ENCODE assay signal across 24 cellular contexts in genomic region chr17:1124896-1125774, GRCh38. TPM values are rescaled to one million over a fixed set of nuclear protein-coding genes. Genes with fewer than 3 reads are reported as not detected.
DNase-seq lines count a peak whose midpoint lies in the region; ATAC-seq and TF ChIP-seq lines count a peak whose summit lies in the region.
"Had no signal": no experiment of that assay in that cellular context is flagged by ENCODE, and none has a peak within 500 bp of the region (broad histone marks: within the 10 kb centered on the region; RNA-seq: fewer than 3 reads in every experiment).

No MANE protein-coding gene starts in this region.

- peaks cover 14% of the 10 kb centered on the region for H3K4me1 Mint-ChIP-seq in stimulated activated memory B cell treated with anti-CD40 and anti-IgM and Interleukin-4, amounts not matched to agents 10 μg/mL and 1 μg/mL and 100 μg/mL, for 72 hours
- H3K4me1 Mint-ChIP-seq: activated T-helper 17 cell treated with anti-CD3 and anti-CD28 coated beads, Interleukin-2, amount 50 U/mL, for 72 hours had no signal

- DNase-seq in EH (ENCODE audit: low read depth) (peak; percentile 23), ascending aorta (ENCODE audit: low spot score in 2 of 2) (no peak), DMS79 treated with DMSO at 0.1 percent for 48 hours (lab: John Stamatoyannopoulos, UW) (no peak), mucosa of descending colon (no peak), NCI-H2196 treated with DMSO at 0.1 percent for 48 hours (lab: John Stamatoyannopoulos, UW; ENCODE audit: unreplicated experiment) (no peak)
- no peak for DNase-seq in activated CD4-positive, alpha-beta T cell treated with anti-CD3 and anti-CD28 coated beads for 4 hours
- DNase-seq: activated CD4-positive, alpha-beta T cell treated with anti-CD3 and anti-CD28 coated beads, Interleukin-2, amount 10 ng/mL, durations not matched to agents 7 days and 5 days; activated naive CD8-positive, alpha-beta T cell treated with anti-CD3 and anti-CD28 coated beads, Interleukin-2, amount 50 U/mL, for 24 hours; cortex of kidney; glutamatergic neuron; left colon; NCI-H2107; NCI-H524; T-helper 17 cell; thyroid gland had no signal

- no peak overlapping the region for H3K4me3 Mint-ChIP-seq in stimulated activated memory B cell treated with anti-CD40 and anti-IgM and Interleukin-4, amounts not matched to agents 10 μg/mL and 1 μg/mL and 100 μg/mL, for 72 hours
- H3K4me3 Mint-ChIP-seq: activated CD4-positive, alpha-beta T cell treated with anti-CD3 and anti-CD28 coated beads, Interleukin-2, amount 10 ng/mL, durations not matched to agents 7 days and 5 days; activated naive CD8-positive, alpha-beta T cell treated with anti-CD3 and anti-CD28 coated beads, Interleukin-2, amount 50 U/mL, for 24 hours; activated T-helper 17 cell treated with anti-CD3 and anti-CD28 coated beads, Interleukin-2, amount 50 U/mL, for 72 hours; nephron; stimulated activated effector memory CD8-positive, alpha-beta T cell treated with anti-CD3 and anti-CD28 coated beads, Interleukin-12 subunit alpha, Interleukin-12 subunit beta, amount 100 ng/mL, for 72 hours; T-helper 17 cell had no signal

- no peak for TF ChIP-seq CTCF in ascending aorta (IDR thresholded peaks at IDR 0.05)
- no peak for TF ChIP-seq CTCF in mucosa of descending colon (IDR thresholded peaks at IDR 0.05)

- ATAC-seq in stimulated activated memory B cell treated with anti-CD40 and anti-IgM and Interleukin-4, amounts not matched to agents 10 μg/mL and 1 μg/mL and 100 μg/mL, for 72 hours: peak; percentile 47
- no peak for ATAC-seq in mucosa of descending colon
- ATAC-seq: activated naive CD8-positive, alpha-beta T cell treated with anti-CD3 and anti-CD28 coated beads, Interleukin-2, amount 50 U/mL, for 24 hours; activated T-helper 17 cell treated with anti-CD3 and anti-CD28 coated beads, Interleukin-2, amount 50 U/mL, for 72 hours; HepG2; left colon; stimulated activated effector memory CD8-positive, alpha-beta T cell treated with anti-CD3 and anti-CD28 coated beads, Interleukin-12 subunit alpha, Interleukin-12 subunit beta, amount 100 ng/mL, for 72 hours; T-helper 17 cell had no signal

- peaks cover 3% of the 10 kb centered on the region for H3K9me3 Mint-ChIP-seq in stimulated activated memory B cell treated with anti-CD40 and anti-IgM and Interleukin-4, amounts not matched to agents 10 μg/mL and 1 μg/mL and 100 μg/mL, for 72 hours
- H3K9me3 Mint-ChIP-seq: activated CD4-positive, alpha-beta T cell treated with anti-CD3 and anti-CD28 coated beads, Interleukin-2, amount 10 ng/mL, durations not matched to agents 7 days and 5 days; activated naive CD8-positive, alpha-beta T cell treated with anti-CD3 and anti-CD28 coated beads, Interleukin-2, amount 50 U/mL, for 24 hours; activated T-helper 17 cell treated with anti-CD3 and anti-CD28 coated beads, Interleukin-2, amount 50 U/mL, for 72 hours; nephron; stimulated activated effector memory CD8-positive, alpha-beta T cell treated with anti-CD3 and anti-CD28 coated beads, Interleukin-12 subunit alpha, Interleukin-12 subunit beta, amount 100 ng/mL, for 72 hours had no signal

- H3K36me3 ChIP-seq in ascending aorta: no peaks in the 10 kb centered on the region
- H3K36me3 ChIP-seq in mucosa of descending colon (ENCODE audit: low read depth): no peaks in the 10 kb centered on the region
- H3K36me3 ChIP-seq: prostate gland, SJSA1, thyroid gland had no signal

- H3K4me1 ChIP-seq in ascending aorta (peaks cover 0 to 22% of the 10 kb centered on the region in 2 donors), mucosa of descending colon (ENCODE audit: low read depth) (peaks cover 25% of the 10 kb centered on the region)
- H3K4me1 ChIP-seq: prostate gland had no signal

- H3K4me3 ChIP-seq in ascending aorta (peak overlapping the region; percentile 7 to 10), mucosa of descending colon (no peak overlapping the region)
- H3K4me3 ChIP-seq: prostate gland, SJSA1, thyroid gland had no signal

- H3K27ac Mint-ChIP-seq in stimulated activated memory B cell treated with anti-CD40 and anti-IgM and Interleukin-4, amounts not matched to agents 10 μg/mL and 1 μg/mL and 100 μg/mL, for 72 hours: no peak overlapping the region
- H3K27ac Mint-ChIP-seq: activated CD4-positive, alpha-beta T cell treated with anti-CD3 and anti-CD28 coated beads, Interleukin-2, amount 10 ng/mL, durations not matched to agents 7 days and 5 days; activated naive CD8-positive, alpha-beta T cell treated with anti-CD3 and anti-CD28 coated beads, Interleukin-2, amount 50 U/mL, for 24 hours; activated T-helper 17 cell treated with anti-CD3 and anti-CD28 coated beads, Interleukin-2, amount 50 U/mL, for 72 hours; stimulated activated effector memory CD8-positive, alpha-beta T cell treated with anti-CD3 and anti-CD28 coated beads, Interleukin-12 subunit alpha, Interleukin-12 subunit beta, amount 100 ng/mL, for 72 hours; T-helper 17 cell had no signal

- H3K36me3 Mint-ChIP-seq in stimulated activated memory B cell treated with anti-CD40 and anti-IgM and Interleukin-4, amounts not matched to agents 10 μg/mL and 1 μg/mL and 100 μg/mL, for 72 hours: peaks cover 26% of the 10 kb centered on the region
- H3K36me3 Mint-ChIP-seq: stimulated activated effector memory CD8-positive, alpha-beta T cell treated with anti-CD3 and anti-CD28 coated beads, Interleukin-12 subunit alpha, Interleukin-12 subunit beta, amount 100 ng/mL, for 72 hours had no signal

- intact Hi-C loops in ascending aorta (cut with DNase I): loop anchor here (5.0 to 10.0 kb wide), 2 partner anchors 142 to 210 kb away; no protein-coding TSS in a partner anchor
- intact Hi-C loops in mucosa of descending colon (cut with DNase I, micrococcal nuclease): loop anchor here in 1 of 2 donors (5.0 kb wide), 1 partner anchor 62 kb away; no protein-coding TSS in a partner anchor

- H3K27me3 ChIP-seq in ascending aorta (no peaks in the 10 kb centered on the region), layer of hippocampus (ENCODE audit: control insufficient read depth, insufficient read depth, low read length) (no peaks in the 10 kb centered on the region)
- H3K27me3 ChIP-seq: SJSA1, thyroid gland had no signal

- no peaks in the 10 kb centered on the region for H3K9me3 ChIP-seq in ascending aorta
- no peaks in the 10 kb centered on the region for H3K9me3 ChIP-seq in mucosa of descending colon
- H3K9me3 ChIP-seq: prostate gland, SJSA1, thyroid gland had no signal

- H3K27me3 Mint-ChIP-seq in stimulated activated memory B cell treated with anti-CD40 and anti-IgM and Interleukin-4, amounts not matched to agents 10 μg/mL and 1 μg/mL and 100 μg/mL, for 72 hours: no peaks in the 10 kb centered on the region
- H3K27me3 Mint-ChIP-seq: activated T-helper 17 cell treated with anti-CD3 and anti-CD28 coated beads, Interleukin-2, amount 50 U/mL, for 72 hours; T-helper 17 cell had no signal

- H3K27ac ChIP-seq in ascending aorta: peak overlapping the region; percentile 79 to 82
- H3K27ac ChIP-seq in layer of hippocampus (ENCODE audit: low read depth, low read length): peak overlapping the region; percentile 73
- H3K27ac ChIP-seq: HL-60, prostate gland, SJSA1, thyroid gland had no signal

RNA-seq across cellular contexts. Expression of gene ABR, which starts 54.6 kb away (rescaled TPM):
- total RNA-seq in ascending aorta (184 TPM), mucosa of descending colon (100 to 1,000 TPM; 257 to 470 (median 292) TPM)
